ENCODE assay signal across 22 cellular contexts in the genomic region with DNA sequence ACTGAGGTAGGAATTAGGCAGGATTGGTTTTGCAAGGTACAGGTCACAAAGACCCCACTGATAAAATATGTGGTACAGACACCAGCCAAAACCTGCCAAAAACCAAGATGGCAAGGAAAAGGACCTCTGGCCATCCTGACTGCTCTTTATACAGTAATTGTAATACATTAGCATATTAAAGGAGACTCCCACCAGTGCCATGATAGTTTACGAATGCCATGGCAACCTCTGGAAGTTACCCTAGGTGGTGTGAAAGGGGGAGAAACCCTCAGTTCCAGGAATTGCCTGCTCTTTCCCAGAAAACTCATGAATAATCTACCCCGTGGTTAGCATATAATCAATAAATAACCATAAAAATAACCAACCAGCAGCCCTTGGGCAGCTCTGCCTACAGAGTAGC.
DNase-seq lines count a peak whose midpoint lies in the region; ATAC-seq, FAIRE-seq and TF ChIP-seq lines count a peak whose summit lies in the region.
"Had no signal": no experiment of that assay in that cellular context is flagged by ENCODE, and none has a peak within 500 bp of the region (broad histone marks: within the 10 kb centered on the region; RNA-seq: fewer than 3 reads in every experiment).

No MANE protein-coding gene starts in this region.

- DNase-seq in NT2/D1 (ENCODE audit: low read depth, low spot score) = peak; percentile 5
- peak; percentile 13 for DNase-seq in epithelial cell of proximal tubule (ENCODE audit: low read depth)
- DNase-seq in kidney tubule cell (ENCODE audit: low spot score) = peak; percentile 2
- peak; percentile 4 for DNase-seq in renal cortical epithelial cell (ENCODE audit: low read depth)
- no peak for DNase-seq in lower leg skin (ENCODE audit: low spot score in 2 of 2)
- no peak for DNase-seq in D721Med (ENCODE audit: insufficient read length, low spot score)
- DNase-seq: 8988T; ACHN; AML-193; BE2C; Calu3; CD4-positive, alpha-beta T cell; COR-L47; DMS153; DND-41; H9 had no signal

- intact Hi-C loops in lower leg skin (cut with DNase I; ENCODE audit: low total_unique reads) = no loop called here

- H3K9me3 ChIP-seq in NT2/D1 (ENCODE audit: insufficient read depth, low read length) = no peaks in the 10 kb centered on the region
- H3K9me3 ChIP-seq: A549; BE2C; BLaER1 treated with 17β-estradiol and CSF1 and Interleukin-3, amounts not matched to agents 10 nM and 100 nM had no signal

- no peak for FAIRE-seq in D721Med (lab: Jason Lieb, UNC)
- FAIRE-seq: A549, G401.6, GM12892 had no signal

- no peak for TF ChIP-seq POLR2A in lower leg skin (IDR thresholded peaks at IDR 0.05)

- no peak for TF ChIP-seq CTCF in epithelial cell of proximal tubule (conservative IDR thresholded peaks at IDR 0.05; ENCODE audit: low read depth, low read length)
- TF ChIP-seq CTCF in lower leg skin (IDR thresholded peaks at IDR 0.05) = no peak
- TF ChIP-seq CTCF in D721Med (IDR thresholded peaks at IDR 0.05; ENCODE audit: insufficient read depth, missing control alignments) = no peak

- no peak for ATAC-seq in HG03439 (IDR thresholded peaks at IDR 0.05; ENCODE audit: unreplicated experiment)
- ATAC-seq: A549, HCT116 had no signal

- no peaks in the 10 kb centered on the region for H3K27me3 ChIP-seq in NT2/D1 (ENCODE audit: insufficient read depth, insufficient read length)
- H3K27me3 ChIP-seq: BE2C; BLaER1 treated with 17β-estradiol and CSF1 and Interleukin-3, amounts not matched to agents 10 nM and 100 nM had no signal

- 58 to 75% methylated on average over 2 of the region's 2 CpGs for WGBS in lower leg skin, 2 donors

- no peak overlapping the region for H3K9ac ChIP-seq in NT2/D1 (ENCODE audit: insufficient read length, low read depth)
- H3K9ac ChIP-seq: BLaER1 treated with 17β-estradiol and CSF1 and Interleukin-3, amounts not matched to agents 10 nM and 100 nM had no signal

- H3K4me3 ChIP-seq in NT2/D1 (ENCODE audit: insufficient read length, low read depth) = no peak overlapping the region
- no peak overlapping the region for H3K4me3 ChIP-seq in epithelial cell of proximal tubule (ENCODE audit: low read depth, low read length)
- no peak overlapping the region for H3K4me3 ChIP-seq in lower leg skin (ENCODE audit: low read depth, poor library complexity, severe bottlenecking)
- H3K4me3 ChIP-seq: A549; BLaER1 treated with 17β-estradiol and CSF1 and Interleukin-3, amounts not matched to agents 10 nM and 100 nM had no signal

- no peaks in the 10 kb centered on the region for H3K4me1 ChIP-seq in NT2/D1 (ENCODE audit: insufficient read depth, insufficient read length)
- H3K4me1 ChIP-seq: A549, BE2C had no signal

- H3K36me3 ChIP-seq in NT2/D1 (ENCODE audit: insufficient read depth, insufficient read length, low read length) = no peaks in the 10 kb centered on the region
- H3K36me3 ChIP-seq: BE2C; BLaER1 treated with 17β-estradiol and CSF1 and Interleukin-3, amounts not matched to agents 10 nM and 100 nM had no signal

Comparison
In these comparisons a context has a peak if more than half of its experiments do, and no peak if none do; other contexts are left out.
1. DNase-seq: peak in NT2/D1 (single experiment), epithelial cell of proximal tubule (single experiment), kidney tubule cell (single experiment) and renal cortical epithelial cell (single experiment); none in lower leg skin (0 of 2) and D721Med (single experiment).